In genomic region chr10:31761156-31761555, GRCh38 we compare ENCODE assay signal across 10 cellular contexts.
DNase-seq lines count a peak whose midpoint lies in the region; ATAC-seq and TF ChIP-seq lines count a peak whose summit lies in the region.
"Had no signal": no experiment of that assay in that cellular context is flagged by ENCODE, and none has a peak within 500 bp of the region (broad histone marks: within the 10 kb centered on the region; RNA-seq: fewer than 3 reads in every experiment).

No MANE protein-coding gene starts in this region.

- no peak overlapping the region for H3K27ac ChIP-seq in iPS-20b (ENCODE audit: low read length)
- H3K27ac ChIP-seq in stomach = peak overlapping the region in 4 of 5 donors; percentile 96 to 99 (median 98)

- peak overlapping the region; percentile 77 for H3K4me3 Mint-ChIP-seq in T-helper 2 cell treated with Interferon-gamma antibody and Interleukin-4, amounts not matched to agents 5 μg/mL and 100 μg/mL, for 36 hours
- H3K4me3 Mint-ChIP-seq in activated T-helper 1 cell treated with anti-CD3 and anti-CD28 coated beads, Interleukin-12 subunit alpha, Interleukin-12 subunit beta, Interleukin-2, Interleukin-4 antibody, amounts not matched to agents 30 ng/mL and 10 ng/mL and 1 ng/mL, durations not matched to agents 14 hours and 24 hours and 36 hours = peak overlapping the region; percentile 66

- no peaks in the 10 kb centered on the region for H3K27me3 Mint-ChIP-seq in T-helper 2 cell treated with Interferon-gamma antibody and Interleukin-4, amounts not matched to agents 5 μg/mL and 100 μg/mL, for 36 hours (ENCODE audit: low read depth)
- H3K27me3 Mint-ChIP-seq in activated T-helper 1 cell treated with anti-CD3 and anti-CD28 coated beads, Interleukin-12 subunit alpha, Interleukin-12 subunit beta, Interleukin-2, Interleukin-4 antibody, amounts not matched to agents 30 ng/mL and 10 ng/mL and 1 ng/mL, durations not matched to agents 14 hours and 24 hours and 36 hours (ENCODE audit: insufficient read depth) = peaks cover 5% of the 10 kb centered on the region

- H3K4me1 ChIP-seq in iPS-20b (ENCODE audit: insufficient read depth, low read length) = peaks cover 20% of the 10 kb centered on the region; the same call in 1 of the 2 replicates
- H3K4me1 ChIP-seq in stomach = peaks cover 9 to 35% (median 22%) of the 10 kb centered on the region in 4 donors
- H3K4me1 ChIP-seq: colonic mucosa had no signal

- peaks cover 13% of the 10 kb centered on the region for H3K4me1 Mint-ChIP-seq in T-helper 2 cell treated with Interferon-gamma antibody and Interleukin-4, amounts not matched to agents 5 μg/mL and 100 μg/mL, for 36 hours (ENCODE audit: low read depth)
- peaks cover 28% of the 10 kb centered on the region for H3K4me1 Mint-ChIP-seq in activated T-helper 1 cell treated with anti-CD3 and anti-CD28 coated beads, Interleukin-12 subunit alpha, Interleukin-12 subunit beta, Interleukin-2, Interleukin-4 antibody, amounts not matched to agents 30 ng/mL and 10 ng/mL and 1 ng/mL, durations not matched to agents 14 hours and 24 hours and 36 hours (ENCODE audit: low read depth)

- peaks cover 7% of the 10 kb centered on the region; the same call in 1 of the 2 replicates for H3K27me3 ChIP-seq in iPS-20b (ENCODE audit: insufficient read depth, low read length)
- no peaks in the 10 kb centered on the region for H3K27me3 ChIP-seq in stomach
- H3K27me3 ChIP-seq: colonic mucosa had no signal

- H3K4me3 ChIP-seq in iPS-20b (ENCODE audit: low read length) = no peak overlapping the region
- H3K4me3 ChIP-seq in stomach = no peak overlapping the region

- TF ChIP-seq EP300 in stomach (IDR thresholded peaks at IDR 0.05) = no peak

- TF ChIP-seq CTCF in stomach (IDR thresholded peaks at IDR 0.05) = no peak

- H3K27ac Mint-ChIP-seq in T-helper 2 cell treated with Interferon-gamma antibody and Interleukin-4, amounts not matched to agents 5 μg/mL and 100 μg/mL, for 36 hours = peak overlapping the region; percentile 47
- H3K27ac Mint-ChIP-seq in activated T-helper 1 cell treated with anti-CD3 and anti-CD28 coated beads, Interleukin-12 subunit alpha, Interleukin-12 subunit beta, Interleukin-2, Interleukin-4 antibody, amounts not matched to agents 30 ng/mL and 10 ng/mL and 1 ng/mL, durations not matched to agents 14 hours and 24 hours and 36 hours = no peak overlapping the region

- no peak for TF ChIP-seq POLR2A in stomach (IDR thresholded peaks at IDR 0.05)

- H3K9me3 ChIP-seq in iPS-20b (ENCODE audit: insufficient read depth, low read depth, low read length) (peaks cover 5% of the 10 kb centered on the region; the same call in 1 of the 2 replicates), stomach (no peaks in the 10 kb centered on the region)
- H3K9me3 ChIP-seq: colonic mucosa had no signal

- WGBS in stomach, 5 donors = 87 to 94% (median 92%) methylated on average over 3 of the region's 3 CpGs

- H3K9ac ChIP-seq in iPS-20b (ENCODE audit: low read depth, low read length) = peak overlapping the region; percentile 70; the same call in 1 of the 2 replicates

- H3K9me3 Mint-ChIP-seq in T-helper 2 cell treated with Interferon-gamma antibody and Interleukin-4, amounts not matched to agents 5 μg/mL and 100 μg/mL, for 36 hours = no peaks in the 10 kb centered on the region
- no peaks in the 10 kb centered on the region for H3K9me3 Mint-ChIP-seq in activated T-helper 1 cell treated with anti-CD3 and anti-CD28 coated beads, Interleukin-12 subunit alpha, Interleukin-12 subunit beta, Interleukin-2, Interleukin-4 antibody, amounts not matched to agents 30 ng/mL and 10 ng/mL and 1 ng/mL, durations not matched to agents 14 hours and 24 hours and 36 hours

- peaks cover 5% of the 10 kb centered on the region; the same call in 1 of the 2 replicates for H3K36me3 ChIP-seq in iPS-20b (ENCODE audit: insufficient read depth, low read depth, low read length)
- H3K36me3 ChIP-seq in stomach = no peaks in the 10 kb centered on the region
- H3K36me3 ChIP-seq: colonic mucosa had no signal

- intact Hi-C loops in activated T-helper 1 cell treated with anti-CD3 and anti-CD28 coated beads, Interleukin-12 subunit alpha, Interleukin-12 subunit beta, Interleukin-2, Interleukin-4 antibody, amounts not matched to agents 30 ng/mL and 10 ng/mL and 1 ng/mL, durations not matched to agents 14 hours and 24 hours and 36 hours (cut with micrococcal nuclease) = loop anchor here (5.0 kb wide), 1 partner anchor 166 kb away; the partner anchor contains the start of gene ARHGAP12
- intact Hi-C loops in stomach (cut with DNase I; ENCODE audit: low total_unique reads) = no loop called here

- peaks cover 4% of the 10 kb centered on the region for H3K36me3 Mint-ChIP-seq in T-helper 2 cell treated with Interferon-gamma antibody and Interleukin-4, amounts not matched to agents 5 μg/mL and 100 μg/mL, for 36 hours (ENCODE audit: low read depth)
- no peaks in the 10 kb centered on the region for H3K36me3 Mint-ChIP-seq in activated T-helper 1 cell treated with anti-CD3 and anti-CD28 coated beads, Interleukin-12 subunit alpha, Interleukin-12 subunit beta, Interleukin-2, Interleukin-4 antibody, amounts not matched to agents 30 ng/mL and 10 ng/mL and 1 ng/mL, durations not matched to agents 14 hours and 24 hours and 36 hours (ENCODE audit: low read depth)

- no peak for DNase-seq in T-helper 2 cell treated with Interferon-gamma antibody and Interleukin-4, amounts not matched to agents 5 μg/mL and 100 μg/mL, for 36 hours (ENCODE audit: low spot score)
- DNase-seq in T-helper 2 cell (no peak), stomach (no peak), NCI-H526 (lab: John Stamatoyannopoulos, UW) (no peak)
- DNase-seq in activated T-helper 1 cell treated with anti-CD3 and anti-CD28 coated beads, Interleukin-12 subunit alpha, Interleukin-12 subunit beta, Interleukin-2, Interleukin-4 antibody, amounts not matched to agents 30 ng/mL and 10 ng/mL and 1 ng/mL, durations not matched to agents 14 hours and 24 hours and 36 hours (ENCODE audit: low spot score) = no peak
- DNase-seq: activated CD4-positive, alpha-beta T cell treated with anti-CD3 and anti-CD28 coated beads for 48 hours; colonic mucosa had no signal

- ATAC-seq in GM19035 (IDR thresholded peaks at IDR 0.05; ENCODE audit: unreplicated experiment) (no peak), GM21737 (IDR thresholded peaks at IDR 0.05; ENCODE audit: unreplicated experiment) (no peak)
